ENCODE assay signal across 8 cellular contexts in genomic region chr1:204975568-204976235, GRCh38.
A peak's percentile ranks its signal among the peaks of the same experiment; 100 is the strongest.
DNase-seq lines count a peak whose midpoint lies in the region; ATAC-seq and TF ChIP-seq lines count a peak whose summit lies in the region.

No MANE protein-coding gene starts in this region.

- H3K4me1 ChIP-seq in left lung, result peaks cover 0 to 25% of the 10 kb centered on the region in 2 donors

- ATAC-seq in WTC11 (peak; percentile 88), left lung (peak; percentile 88), HG03457 (IDR thresholded peaks at IDR 0.05; ENCODE audit: unreplicated experiment) (no peak)

- H3K27me3 Mint-ChIP-seq in WTC11 (ENCODE audit: low read depth), result no peaks in the 10 kb centered on the region

- H3K27me3 ChIP-seq in left lung, result peaks cover 0 to 16% of the 10 kb centered on the region in 2 donors

- intact Hi-C loops in left lung (cut with DNase I), result loop anchor here in 1 of 2 donors (10.0 kb wide), 1 partner anchor 279 kb away; no protein-coding TSS in a partner anchor

- peak; percentile 84 for TF ChIP-seq CTCF in WTC11 (IDR thresholded peaks at IDR 0.05)
- peak; percentile 82 to 89 for TF ChIP-seq CTCF in left lung (IDR thresholded peaks at IDR 0.05)

- CTCF ChIA-PET in WTC11 (lab: Charles Lee), result interaction anchor here (0.6 to 3.7 kb wide), 26 partner anchors 8 to 425 kb away, joined by 3 to 72 read pairs (median 4); partner anchors contain the start of gene TMCC2

- H3K36me3 Mint-ChIP-seq in WTC11, result no peaks in the 10 kb centered on the region

- H3K27ac ChIP-seq in left lung, result no peak overlapping the region

- no peaks in the 10 kb centered on the region for H3K4me1 Mint-ChIP-seq in WTC11

- POLR2A ChIA-PET in WTC11 (lab: Charles Lee), result no interaction called here

- DNase-seq in SHP77 (lab: John Stamatoyannopoulos, UW) (peak; percentile 3 to 28), SHP77 treated with DMSO at 0.1 percent for 48 hours (lab: John Stamatoyannopoulos, UW) (no peak), NAMALWA (ENCODE audit: low spot score) (peak; percentile 73), WTC11 (ENCODE audit: low spot score) (peak; percentile 73), cerebellar cortex (ENCODE audit: low spot score) (peak; percentile 65), left lung (no peak)
- peak; percentile 8 to 41 (median 23) for DNase-seq in stimulated activated CD4-positive, alpha-beta T cell treated with anti-CD3 and anti-CD28 coated beads, TNF-alpha, amount 100 ng/mL, for 48 hours (ENCODE audit: low read depth in 3 of 3)

- no peak overlapping the region for H3K27ac Mint-ChIP-seq in WTC11

- no peaks in the 10 kb centered on the region for H3K36me3 ChIP-seq in left lung

- H3K9me3 Mint-ChIP-seq in WTC11, result no peaks in the 10 kb centered on the region

- no peak overlapping the region for H3K4me3 ChIP-seq in left lung

- H3K4me3 Mint-ChIP-seq in WTC11, result no peak overlapping the region

- H3K9me3 ChIP-seq in left lung, result no peaks in the 10 kb centered on the region

TF ChIP-seq in WTC11, 78 proteins besides CTCF, POLR2A, EP300 and RAD21:
- TF ChIP-seq SOX15 (CRISPR knock-in tag; IDR thresholded peaks at IDR 0.05), result no peak
TF ChIP-seq in WTC11: peak in this region for 0.

Comparison
In these comparisons a context has a peak if more than half of its experiments do, and no peak if none do; other contexts are left out.
1. DNase-seq: peak in SHP77 (2 of 2), NAMALWA (single experiment), WTC11 (single experiment), cerebellar cortex (single experiment) and stimulated activated CD4-positive, alpha-beta T cell treated with anti-CD3 and anti-CD28 coated beads, TNF-alpha, amount 100 ng/mL, for 48 hours (3 of 3); none in SHP77 treated with DMSO at 0.1 percent for 48 hours (single experiment) and left lung (0 of 2).